In the genomic region with DNA sequence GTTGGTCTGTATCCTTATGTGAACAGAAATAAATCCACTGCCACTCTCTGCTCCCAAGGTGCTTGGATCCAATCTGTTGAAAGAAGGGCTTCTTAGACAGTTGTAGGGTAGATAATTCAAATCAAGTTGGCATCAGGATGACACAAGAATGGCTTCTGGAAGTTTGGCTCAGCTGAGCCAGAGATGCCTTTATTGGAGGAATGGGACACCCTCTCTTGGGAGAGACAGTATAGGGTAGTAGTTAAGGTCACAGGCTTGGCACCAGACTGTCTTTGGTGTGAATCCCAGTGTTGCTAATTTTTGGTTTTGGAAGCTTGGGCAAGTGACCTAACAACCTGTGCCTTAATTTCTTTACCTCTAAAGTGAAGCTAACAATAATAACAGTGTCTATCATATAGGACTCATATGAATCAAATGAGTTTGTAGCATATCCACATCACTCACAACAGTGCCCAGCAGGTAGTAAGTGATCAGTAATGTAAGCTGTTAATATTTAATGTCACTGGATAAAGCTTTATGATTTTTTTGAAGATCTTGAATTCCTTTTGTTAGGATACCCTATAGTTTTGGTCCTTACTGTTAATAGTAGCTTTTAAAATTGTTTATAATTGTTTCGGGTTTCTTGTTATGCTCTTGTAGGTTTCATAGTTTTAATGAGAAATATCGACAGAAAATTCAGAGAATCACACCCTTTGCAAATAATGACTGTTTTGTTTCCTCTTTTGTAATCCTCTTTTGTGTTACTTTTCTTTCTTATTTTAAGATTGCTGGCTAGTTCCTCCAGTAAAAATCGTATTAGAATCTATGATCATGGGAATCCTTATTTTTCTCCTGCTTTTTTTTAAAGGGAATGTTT, we compare ENCODE assay signal across 19 cellular contexts. TPM values are rescaled to one million over a fixed set of nuclear protein-coding genes. Genes with fewer than 3 reads are reported as not detected.
DNase-seq lines count a peak whose midpoint lies in the region; ATAC-seq and TF ChIP-seq lines count a peak whose summit lies in the region.
"Had no signal": no experiment of that assay in that cellular context is flagged by ENCODE, and none has a peak within 500 bp of the region (broad histone marks: within the 10 kb centered on the region; RNA-seq: fewer than 3 reads in every experiment).

No MANE protein-coding gene starts in this region.

- peak overlapping the region; percentile 20 for H3K4me3 Mint-ChIP-seq in Calu3 (ENCODE audit: low read depth, unreplicated experiment)
- H3K4me3 Mint-ChIP-seq in activated T-helper 17 cell treated with anti-CD3 and anti-CD28 coated beads, Interleukin-2, amount 50 U/mL, for 72 hours = no peak overlapping the region
- no peak overlapping the region for H3K4me3 Mint-ChIP-seq in mesothelial cell of epicardium
- H3K4me3 Mint-ChIP-seq: activated CD8-positive, alpha-beta T cell treated with anti-CD3 and anti-CD28 coated beads, Interleukin-2, amount 10 ng/mL, durations not matched to agents 7 days and 5 days; activated T-cell treated with anti-CD3 and anti-CD28 coated beads, Interleukin-2, amount 50 U/mL, for 24 hours had no signal

- H3K36me3 Mint-ChIP-seq in Calu3 (ENCODE audit: insufficient read depth, unreplicated experiment) (no peaks in the 10 kb centered on the region), mesothelial cell of epicardium (peaks cover 29% of the 10 kb centered on the region)
- peaks cover 39% of the 10 kb centered on the region for H3K36me3 Mint-ChIP-seq in activated T-helper 17 cell treated with anti-CD3 and anti-CD28 coated beads, Interleukin-2, amount 50 U/mL, for 72 hours (ENCODE audit: low read depth)

- H3K4me1 ChIP-seq in HCT116 (ENCODE audit: control insufficient read depth in 1 of 2, insufficient read depth in 2 of 2, low read length in 2 of 2) = peaks cover 60 to 65% of the 10 kb centered on the region in 2 experiments

- peak overlapping the region; percentile 53; the same call in 1 of the 2 replicates for H3K27ac ChIP-seq in HCT116 (ENCODE audit: low read depth, low read length)
- H3K27ac ChIP-seq: spleen had no signal

- H4K20me1 ChIP-seq in HCT116 (ENCODE audit: insufficient read depth) = no peaks in the 10 kb centered on the region

- TF ChIP-seq CTCF in Calu3 (IDR thresholded peaks at IDR 0.05; ENCODE audit: unreplicated experiment) (no peak), HCT116 (IDR thresholded peaks at IDR 0.05 in 2 of 3, conservative IDR thresholded peaks at IDR 0.05 in 1 of 3; ENCODE audit: borderline replicate concordance in 1 of 3, insufficient read depth in 1 of 3, low read depth in 2 of 3, low read length in 2 of 3) (no peak), mesothelial cell of epicardium (IDR thresholded peaks at IDR 0.05; ENCODE audit: unreplicated experiment) (no peak)

- DNase-seq in Calu3 (no peak), HCT116 (ENCODE audit: low read depth, low spot score) (no peak), mesothelial cell of epicardium (ENCODE audit: low spot score in 2 of 2, unreplicated experiment in 2 of 2) (no peak), NCI-H510A treated with DMSO at 0.1 percent for 48 hours (lab: John Stamatoyannopoulos, UW) (no peak)
- no peak for DNase-seq in stimulated activated naive CD4-positive, alpha-beta T cell (lab: John Stamatoyannopoulos, UW)
- DNase-seq: activated CD8-positive, alpha-beta T cell treated with anti-CD3 and anti-CD28 coated beads, Interleukin-2, amount 10 ng/mL, durations not matched to agents 7 days and 5 days; activated naive CD4-positive, alpha-beta T cell treated with anti-CD3 and anti-CD28 coated beads, Interleukin-2, amount 50 U/mL, for 16 hours; activated T-cell treated with anti-CD3 and anti-CD28 coated beads, Interleukin-2, amount 50 U/mL, for 24 hours; AML-193; COR-L47; head of caudate nucleus; left lung; NCI-H2081; NCI-H510A; spleen; T1000 had no signal

- BruUV-seq in Calu3 (replicated peaks; lab: Mats Ljungman, UMichigan) (no TSS peak), HCT116 (replicated peaks; lab: Mats Ljungman, UMichigan) (no TSS peak)

- H3K9ac ChIP-seq in HCT116 (ENCODE audit: low read length) = peak overlapping the region; percentile 19; the same call in 1 of the 2 replicates

- no peak for TF ChIP-seq POLR2A in HCT116 (IDR thresholded peaks at IDR 0.05; ENCODE audit: borderline replicate concordance, extremely low read depth, insufficient read depth, insufficient read length)

- peak overlapping the region; percentile 46 for H3K4me2 ChIP-seq in HCT116 (ENCODE audit: low read length)

- peaks cover 8% of the 10 kb centered on the region for H3K9me3 Mint-ChIP-seq in Calu3 (ENCODE audit: low read depth, unreplicated experiment)
- H3K9me3 Mint-ChIP-seq in activated T-helper 17 cell treated with anti-CD3 and anti-CD28 coated beads, Interleukin-2, amount 50 U/mL, for 72 hours = peaks cover 9% of the 10 kb centered on the region
- H3K9me3 Mint-ChIP-seq in mesothelial cell of epicardium = peaks cover 22% of the 10 kb centered on the region

- ATAC-seq in HCT116 = peak; percentile 31; the same call in 1 of the 2 replicates
- ATAC-seq in activated T-helper 17 cell treated with anti-CD3 and anti-CD28 coated beads, Interleukin-2, amount 50 U/mL, for 72 hours (replicated peaks) = no peak
- ATAC-seq in HG03469 (IDR thresholded peaks at IDR 0.05; ENCODE audit: unreplicated experiment) = no peak
- ATAC-seq in HG02759 (IDR thresholded peaks at IDR 0.05; ENCODE audit: unreplicated experiment) = no peak
- ATAC-seq: activated CD8-positive, alpha-beta T cell treated with anti-CD3 and anti-CD28 coated beads, Interleukin-2, amount 10 ng/mL, durations not matched to agents 7 days and 5 days; left lung had no signal

- CTCF ChIA-PET in Calu3 (lab: Charles Lee) (interaction anchor here (0.6 to 1.3 kb wide), 5 partner anchors 12 to 386 kb away, joined by 3 to 4 read pairs (median 4); no protein-coding TSS in a partner anchor), HCT116 (lab: Charles Lee) (interaction anchor here (1.0 to 2.3 kb wide), 2 partner anchors 19 to 93 kb away, joined by 4 to 5 read pairs; a partner anchor contains a TSS)

- intact Hi-C loops in Calu3 (cut with micrococcal nuclease; ENCODE audit: unreplicated experiment) = no loop called here
- intact Hi-C loops in HCT116 (cut with micrococcal nuclease) = no loop called here

- no peak for TF ChIP-seq RAD21 in HCT116 (IDR thresholded peaks at IDR 0.05; ENCODE audit: low read depth)

- no peak overlapping the region for H2AFZ ChIP-seq in HCT116 (ENCODE audit: low read depth, low read length, poor library complexity, severe bottlenecking)

- H3K4me3 ChIP-seq in HCT116 (replicated peaks in 1 of 2; ENCODE audit: low read depth in 1 of 2, low read length in 2 of 2) = no peak overlapping the region; a peak in 1 of 4 replicates
- H3K4me3 ChIP-seq: left lung, spleen had no signal

- POLR2A ChIA-PET in HCT116 (lab: Charles Lee) = no interaction called here

- RAD21 ChIA-PET in HCT116 (lab: Charles Lee; ENCODE audit: low non-redundant PET in 1 of 2, low total read pairs in 2 of 2, uncharacterized antibody in 2 of 2, unreplicated experiment in 2 of 2) = no interaction called here

- no peaks in the 10 kb centered on the region for H3K9me2 ChIP-seq in HCT116 (ENCODE audit: insufficient read depth)

- H3K9me3 ChIP-seq in HCT116 (ENCODE audit: control insufficient read depth in 1 of 2, insufficient read depth in 1 of 2, low read depth in 1 of 2, low read length in 2 of 2) = peaks cover 6 to 16% of the 10 kb centered on the region in 2 experiments; a peak in 2 of 4 replicates

- no peaks in the 10 kb centered on the region; a peak in 1 of 4 replicates for H3K36me3 ChIP-seq in HCT116 (ENCODE audit: control insufficient read depth in 1 of 2, insufficient read depth in 2 of 2, low read length in 2 of 2)
- H3K36me3 ChIP-seq: left lung, spleen had no signal

- H3K27ac Mint-ChIP-seq in Calu3 (ENCODE audit: unreplicated experiment) (peak overlapping the region; percentile 34), mesothelial cell of epicardium (peak overlapping the region; percentile 68)
- peak overlapping the region; percentile 48 for H3K27ac Mint-ChIP-seq in activated T-helper 17 cell treated with anti-CD3 and anti-CD28 coated beads, Interleukin-2, amount 50 U/mL, for 72 hours
- H3K27ac Mint-ChIP-seq: activated CD8-positive, alpha-beta T cell treated with anti-CD3 and anti-CD28 coated beads, Interleukin-2, amount 10 ng/mL, durations not matched to agents 7 days and 5 days; activated T-cell treated with anti-CD3 and anti-CD28 coated beads, Interleukin-2, amount 50 U/mL, for 24 hours had no signal

- H3K27me3 ChIP-seq in HCT116 (ENCODE audit: insufficient read depth, low read length) = no peaks in the 10 kb centered on the region
- H3K27me3 ChIP-seq: left lung, spleen had no signal

- H3K4me1 Mint-ChIP-seq in Calu3 (ENCODE audit: low read depth, unreplicated experiment) (peaks cover 21% of the 10 kb centered on the region), mesothelial cell of epicardium (peaks cover 5% of the 10 kb centered on the region)
- H3K4me1 Mint-ChIP-seq in activated T-helper 17 cell treated with anti-CD3 and anti-CD28 coated beads, Interleukin-2, amount 50 U/mL, for 72 hours = peaks cover 25% of the 10 kb centered on the region

- H3K27me3 Mint-ChIP-seq in Calu3 (ENCODE audit: unreplicated experiment) (no peaks in the 10 kb centered on the region), mesothelial cell of epicardium (ENCODE audit: low read depth) (no peaks in the 10 kb centered on the region)
- H3K27me3 Mint-ChIP-seq in activated T-helper 17 cell treated with anti-CD3 and anti-CD28 coated beads, Interleukin-2, amount 50 U/mL, for 72 hours = no peaks in the 10 kb centered on the region
- H3K27me3 Mint-ChIP-seq: activated T-cell treated with anti-CD3 and anti-CD28 coated beads, Interleukin-2, amount 50 U/mL, for 24 hours had no signal

- H3K79me2 ChIP-seq in HCT116 (ENCODE audit: insufficient read depth, low read length) = peaks cover 94% of the 10 kb centered on the region

TF ChIP-seq in HCT116, 20 proteins besides CTCF, POLR2A, EP300 and RAD21 (continues in another document):
- no peak for TF ChIP-seq FOSL1 (IDR thresholded peaks at IDR 0.05; ENCODE audit: low read depth)
- no peak for TF ChIP-seq POLR2AphosphoS5 (IDR thresholded peaks at IDR 0.05; ENCODE audit: low read depth, low read length)
- no peak for TF ChIP-seq ZFX (IDR thresholded peaks at IDR 0.05)
- no peak for TF ChIP-seq ELF1 (IDR thresholded peaks at IDR 0.05; ENCODE audit: borderline replicate concordance, low read depth)
- no peak for TF ChIP-seq EGR1 (IDR thresholded peaks at IDR 0.05; ENCODE audit: low read depth)

RNA-seq across cellular contexts. Expression of a gene that starts 19.1 kb away (rescaled TPM):
- total RNA-seq in Calu3 (2022) (27.1 and 27.5 TPM in 2 replicates), HCT116 (2021; ENCODE audit: unreplicated experiment) (48.2 TPM), mesothelial cell of epicardium (52.9 to 55.0 TPM (median 53.1 TPM) in 3 replicates)
- polyA plus RNA-seq in HCT116 (2012) = 33.8 and 38.2 TPM in 2 replicates
- total RNA-seq in activated T-helper 17 cell treated with anti-CD3 and anti-CD28 coated beads, Interleukin-2, amount 50 U/mL, for 72 hours = 10 to 100 TPM; 58.2 to 88.4 TPM

RNA-seq across cellular contexts. Expression of a gene that starts 33.0 kb away (rescaled TPM):
- 95.4 and 97.3 TPM in 2 replicates for total RNA-seq in Calu3 (2022)
- total RNA-seq in HCT116 (2021; ENCODE audit: unreplicated experiment) = 96.9 TPM
- 44.8 and 44.9 TPM in 2 replicates for polyA plus RNA-seq in HCT116 (2012)
- 100 to 1,000 TPM; 107 to 154 TPM for total RNA-seq in activated T-helper 17 cell treated with anti-CD3 and anti-CD28 coated beads, Interleukin-2, amount 50 U/mL, for 72 hours
- total RNA-seq in mesothelial cell of epicardium = 115 to 134 TPM (median 127 TPM) in 3 replicates
